ENCODE assay signal across 24 cellular contexts in the genomic region with DNA sequence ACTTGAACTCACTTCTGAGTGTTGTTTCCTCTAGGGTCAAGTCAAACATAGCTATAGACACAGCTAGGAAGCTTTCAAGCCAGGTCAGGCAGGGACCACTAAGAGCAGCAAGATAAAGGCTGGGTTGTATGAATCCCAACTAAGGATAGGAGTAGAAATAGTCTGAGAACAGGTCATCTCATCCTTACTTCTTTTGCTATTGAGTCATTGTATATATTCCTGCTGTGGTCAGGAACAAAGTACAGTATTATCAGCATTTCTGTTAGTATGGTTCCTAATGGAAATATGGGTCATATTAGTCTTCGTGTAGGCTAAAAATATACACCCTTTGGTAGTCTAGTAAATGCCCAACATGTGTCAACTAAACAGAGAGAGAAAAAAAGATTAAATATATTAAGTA.
DNase-seq lines count a peak whose midpoint lies in the region; ATAC-seq and TF ChIP-seq lines count a peak whose summit lies in the region.
"Had no signal": no experiment of that assay in that cellular context is flagged by ENCODE, and none has a peak within 500 bp of the region (broad histone marks: within the 10 kb centered on the region; RNA-seq: fewer than 3 reads in every experiment).

No MANE protein-coding gene starts in this region.

- DNase-seq in GM23248, result peak; percentile 44
- DNase-seq in NCI-H226, result peak; percentile 50
- peak; percentile 9 to 68 for DNase-seq in fibroblast of lung (ENCODE audit: low read depth in 2 of 2)
- DNase-seq in left lung, result no peak
- DNase-seq in SKM-1 treated with dmso at 0.1 percent for 144 hours (lab: John Stamatoyannopoulos, UW; ENCODE audit: unreplicated experiment), result no peak
- DNase-seq in UCSD-AML1 (lab: John Stamatoyannopoulos, UW; ENCODE audit: unreplicated experiment), result no peak
- DNase-seq in left ventricle myocardium inferior, result no peak
- DNase-seq: DMS 273 treated with DMSO at 0.1 percent for 48 hours, DND-41, GF-D8, KBM-7, MV-4-11, NCI-H1694 treated with DMSO at 0.1 percent for 48 hours, NCI-H2107, NCI-H2227 treated with DMSO at 0.1 percent for 48 hours, NCI-H524, NCI-H82, PC-9, SIG-M5 had no signal

- TF ChIP-seq CTCF in fibroblast of lung (conservative IDR thresholded peaks at IDR 0.05 in 1 of 2, IDR thresholded peaks at IDR 0.05 in 1 of 2; ENCODE audit: low read depth in 1 of 2, low read length in 2 of 2) (no peak), left lung (IDR thresholded peaks at IDR 0.05) (no peak), left ventricle myocardium inferior (IDR thresholded peaks at IDR 0.05; ENCODE audit: borderline replicate concordance) (no peak)

- no peak overlapping the region for H3K9ac ChIP-seq in GM23248
- H3K9ac ChIP-seq in fibroblast of lung (ENCODE audit: insufficient read depth, low read length), result no peak overlapping the region

- H4K20me1 ChIP-seq in GM23248 (ENCODE audit: insufficient read depth), result no peaks in the 10 kb centered on the region
- no peaks in the 10 kb centered on the region for H4K20me1 ChIP-seq in fibroblast of lung (ENCODE audit: control insufficient read depth, extremely low read depth, insufficient read depth, low read length)

- WGBS in GM23248 (ENCODE audit: low coverage in 1 of 2, low lambda C conversion rate in 2 of 2, missing lambda C conversion rate in 2 of 2), 2 experiments, result 66 to 72% methylated on average over 1 of the region's 1 CpG

- intact Hi-C loops in left lung (cut with DNase I), result no loop called here
- intact Hi-C loops in left ventricle myocardium inferior (cut with micrococcal nuclease), result no loop called here

- no peaks in the 10 kb centered on the region for H3K79me2 ChIP-seq in GM23248 (ENCODE audit: insufficient read depth)
- no peaks in the 10 kb centered on the region for H3K79me2 ChIP-seq in fibroblast of lung (ENCODE audit: control insufficient read depth, insufficient read depth, low read length)

- peaks cover 5% of the 10 kb centered on the region; the same call in 1 of the 2 replicates for H3K4me1 ChIP-seq in GM23248 (ENCODE audit: insufficient read depth)
- H3K4me1 ChIP-seq in fibroblast of lung (ENCODE audit: control insufficient read depth, extremely low read depth, insufficient read depth, low read length), result no peaks in the 10 kb centered on the region
- H3K4me1 ChIP-seq in left lung, result no peaks in the 10 kb centered on the region
- H3K4me1 ChIP-seq in left ventricle myocardium inferior, result peaks cover 19% of the 10 kb centered on the region

- no peaks in the 10 kb centered on the region for H3K36me3 ChIP-seq in GM23248 (ENCODE audit: low read depth)
- H3K36me3 ChIP-seq in fibroblast of lung (ENCODE audit: control insufficient read depth, insufficient read depth, low read length), result no peaks in the 10 kb centered on the region
- H3K36me3 ChIP-seq in left lung, result no peaks in the 10 kb centered on the region
- H3K36me3 ChIP-seq in left ventricle myocardium inferior, result no peaks in the 10 kb centered on the region

- ATAC-seq in left lung (peak; percentile 45), HG03520 (IDR thresholded peaks at IDR 0.05; ENCODE audit: unreplicated experiment) (no peak)
- ATAC-seq: GM12878, GM23338, SK-N-SH treated with all-trans-retinoic acid at 6 μM for 48 hours had no signal

- in situ Hi-C loops in GM23248 (cut with MboI), result no loop called here

- H3K9me3 ChIP-seq in GM23248 (ENCODE audit: low read depth) (no peaks in the 10 kb centered on the region), fibroblast of lung (ENCODE audit: control insufficient read depth, insufficient read depth, low read depth, low read length) (no peaks in the 10 kb centered on the region), left lung (no peaks in the 10 kb centered on the region), left ventricle myocardium inferior (replicated peaks) (no peaks in the 10 kb centered on the region)

- H3K27ac ChIP-seq in GM23248 (no peak overlapping the region), fibroblast of lung (ENCODE audit: insufficient read depth, low read length) (no peak overlapping the region), left lung (no peak overlapping the region), left ventricle myocardium inferior (replicated peaks) (no peak overlapping the region)
- H3K27ac ChIP-seq: PC-9, RWPE1 had no signal

- 0 out of 2 replicates have a peak, but pooled peaks cover 4% of the 10 kb centered on the region for H3F3A ChIP-seq in GM23248 (ENCODE audit: insufficient read depth)

- H3K4me3 ChIP-seq in GM23248 (no peak overlapping the region), fibroblast of lung (replicated peaks in 1 of 4; ENCODE audit: control extremely low read depth in 1 of 4, insufficient read depth in 1 of 4, low read depth in 3 of 4, low read length in 4 of 4) (no peak overlapping the region), left lung (no peak overlapping the region), left ventricle myocardium inferior (no peak overlapping the region)
- H3K4me3 ChIP-seq: GM12878, GM23338, PC-9 had no signal

- no peaks in the 10 kb centered on the region for H3K27me3 ChIP-seq in GM23248 (replicated peaks; ENCODE audit: insufficient read depth)
- H3K27me3 ChIP-seq in fibroblast of lung (ENCODE audit: control insufficient read depth, insufficient read depth, low read length), result no peaks in the 10 kb centered on the region
- no peaks in the 10 kb centered on the region for H3K27me3 ChIP-seq in left lung
- H3K27me3 ChIP-seq in left ventricle myocardium inferior (ENCODE audit: low read depth), result no peaks in the 10 kb centered on the region

- no peak overlapping the region for H2AFZ ChIP-seq in GM23248
- H2AFZ ChIP-seq in fibroblast of lung (ENCODE audit: low read length), result no peak overlapping the region
- H2AFZ ChIP-seq: GM23338, PC-9 had no signal

- H3K9me2 ChIP-seq in GM23248 (ENCODE audit: insufficient read depth), result no peaks in the 10 kb centered on the region

- H3K4me2 ChIP-seq in GM23248 (ENCODE audit: unreplicated experiment) (no peak overlapping the region), fibroblast of lung (ENCODE audit: extremely low read depth, insufficient read depth, low read length) (no peak overlapping the region)
- H3K4me2 ChIP-seq: GM23338, PC-9 had no signal

Comparison
In these comparisons a context has a peak if more than half of its experiments do, and no peak if none do; other contexts are left out.
1. DNase-seq: peak in GM23248 (single experiment), NCI-H226 (single experiment) and fibroblast of lung (2 of 2); none in left lung (0 of 2), SKM-1 treated with dmso at 0.1 percent for 144 hours (single experiment), UCSD-AML1 (single experiment) and left ventricle myocardium inferior (single experiment).